In genomic region chr9:16105576-16105975, GRCh38 we compare ENCODE assay signal across 20 cellular contexts.
"Had no signal": no experiment of that assay in that cellular context is flagged by ENCODE, and none has a peak within 500 bp of the region (broad histone marks: within the 10 kb centered on the region; RNA-seq: fewer than 3 reads in every experiment).

No MANE protein-coding gene starts in this region.

- H3K4me3 Mint-ChIP-seq: activated CD8-positive, alpha-beta memory T cell treated with anti-CD3 and anti-CD28 coated beads, Interleukin-2, amount 10 ng/mL, durations not matched to agents 7 days and 5 days; activated T-cell treated with anti-CD3 and anti-CD28 coated beads, Interleukin-2, amount 50 U/mL, for 24 hours; effector memory CD8-positive, alpha-beta T cell; natural killer cell treated with Interleukin-12 subunit alpha and Interleukin-12 subunit beta and Interleukin-15 and Interleukin-18, amount 100 ng/mL, for 72 hours had no signal

- H3K36me3 ChIP-seq: heart right ventricle, ovary had no signal

- H3K4me3 ChIP-seq: heart right ventricle, ovary, testis had no signal

- H3K9me3 Mint-ChIP-seq: activated naive CD4-positive, alpha-beta T cell treated with anti-CD3 and anti-CD28 coated beads, Interleukin-2, amount 50 U/mL, for 72 hours; activated T-cell treated with anti-CD3 and anti-CD28 coated beads, Interleukin-2, amount 50 U/mL, for 24 hours; natural killer cell treated with Interleukin-12 subunit alpha and Interleukin-12 subunit beta and Interleukin-15 and Interleukin-18, amount 100 ng/mL, for 72 hours had no signal

- ATAC-seq: activated CD8-positive, alpha-beta memory T cell treated with anti-CD3 and anti-CD28 coated beads, Interleukin-2, amount 10 ng/mL, durations not matched to agents 7 days and 5 days; activated naive CD4-positive, alpha-beta T cell treated with anti-CD3 and anti-CD28 coated beads, Interleukin-2, amount 50 U/mL, for 72 hours; effector memory CD8-positive, alpha-beta T cell; heart right ventricle; left ventricle myocardium superior; natural killer cell treated with Interleukin-12 subunit alpha and Interleukin-12 subunit beta and Interleukin-15 and Interleukin-18, amount 100 ng/mL, for 72 hours; stimulated activated naive CD8-positive, alpha-beta T cell treated with anti-CD3 and anti-CD28 coated beads, Interleukin-15, Interleukin-2, amounts not matched to agents 100 U/mL and 50 U/mL, for 24 hours had no signal

- H3K27ac Mint-ChIP-seq: activated CD8-positive, alpha-beta memory T cell treated with anti-CD3 and anti-CD28 coated beads, Interleukin-2, amount 10 ng/mL, durations not matched to agents 7 days and 5 days; activated naive CD4-positive, alpha-beta T cell treated with anti-CD3 and anti-CD28 coated beads, Interleukin-2, amount 50 U/mL, for 72 hours; activated T-cell treated with anti-CD3 and anti-CD28 coated beads, Interleukin-2, amount 50 U/mL, for 24 hours; effector memory CD8-positive, alpha-beta T cell; natural killer cell treated with Interleukin-12 subunit alpha and Interleukin-12 subunit beta and Interleukin-15 and Interleukin-18, amount 100 ng/mL, for 72 hours had no signal

- H3K27me3 ChIP-seq: heart right ventricle, ovary, testis had no signal

- DNase-seq: activated CD4-positive, alpha-beta T cell treated with anti-CD3 and anti-CD28 coated beads, Interleukin-2, amount 50 U/mL, for 4 hours; activated CD4-positive, CD25-positive, alpha-beta regulatory T cell; activated CD8-positive, alpha-beta memory T cell treated with anti-CD3 and anti-CD28 coated beads, Interleukin-2, amount 10 ng/mL, durations not matched to agents 7 days and 5 days; activated effector memory CD4-positive, alpha-beta T cell treated with Interleukin-2 at 50 U/mL for 16 hours; activated T-cell treated with anti-CD3 and anti-CD28 coated beads, Interleukin-2, amount 50 U/mL, for 24 hours; amygdala; caudate nucleus; cortex of kidney; effector memory CD8-positive, alpha-beta T cell; heart right ventricle; left ventricle myocardium superior; mesenchymal stem cell; ovary; stimulated activated CD4-positive, alpha-beta T cell treated with anti-CD3 and anti-CD28 coated beads, Interleukin-4, amount 100 ng/mL, for 1 hour; stimulated activated CD8-positive, alpha-beta memory T cell treated with anti-CD3 and anti-CD28 coated beads, Interleukin-4, amount 100 ng/mL, for 48 hours; stimulated activated naive CD8-positive, alpha-beta T cell treated with anti-CD3 and anti-CD28 coated beads, Interleukin-15, Interleukin-2, amounts not matched to agents 100 U/mL and 50 U/mL, for 24 hours; testis had no signal

- H3K4me1 Mint-ChIP-seq: activated CD8-positive, alpha-beta memory T cell treated with anti-CD3 and anti-CD28 coated beads, Interleukin-2, amount 10 ng/mL, durations not matched to agents 7 days and 5 days had no signal

- FAIRE-seq: frontal cortex had no signal

- H3K27me3 Mint-ChIP-seq: activated CD8-positive, alpha-beta memory T cell treated with anti-CD3 and anti-CD28 coated beads, Interleukin-2, amount 10 ng/mL, durations not matched to agents 7 days and 5 days; activated T-cell treated with anti-CD3 and anti-CD28 coated beads, Interleukin-2, amount 50 U/mL, for 24 hours; effector memory CD8-positive, alpha-beta T cell had no signal

- H3K27ac ChIP-seq: heart right ventricle, testis had no signal

- H3K9me3 ChIP-seq: ovary, testis had no signal

- H3K36me3 Mint-ChIP-seq: activated CD8-positive, alpha-beta memory T cell treated with anti-CD3 and anti-CD28 coated beads, Interleukin-2, amount 10 ng/mL, durations not matched to agents 7 days and 5 days; activated naive CD4-positive, alpha-beta T cell treated with anti-CD3 and anti-CD28 coated beads, Interleukin-2, amount 50 U/mL, for 72 hours; natural killer cell treated with Interleukin-12 subunit alpha and Interleukin-12 subunit beta and Interleukin-15 and Interleukin-18, amount 100 ng/mL, for 72 hours had no signal
